Comparison of ENCODE assay signal across 19 cellular contexts in the genomic region with DNA sequence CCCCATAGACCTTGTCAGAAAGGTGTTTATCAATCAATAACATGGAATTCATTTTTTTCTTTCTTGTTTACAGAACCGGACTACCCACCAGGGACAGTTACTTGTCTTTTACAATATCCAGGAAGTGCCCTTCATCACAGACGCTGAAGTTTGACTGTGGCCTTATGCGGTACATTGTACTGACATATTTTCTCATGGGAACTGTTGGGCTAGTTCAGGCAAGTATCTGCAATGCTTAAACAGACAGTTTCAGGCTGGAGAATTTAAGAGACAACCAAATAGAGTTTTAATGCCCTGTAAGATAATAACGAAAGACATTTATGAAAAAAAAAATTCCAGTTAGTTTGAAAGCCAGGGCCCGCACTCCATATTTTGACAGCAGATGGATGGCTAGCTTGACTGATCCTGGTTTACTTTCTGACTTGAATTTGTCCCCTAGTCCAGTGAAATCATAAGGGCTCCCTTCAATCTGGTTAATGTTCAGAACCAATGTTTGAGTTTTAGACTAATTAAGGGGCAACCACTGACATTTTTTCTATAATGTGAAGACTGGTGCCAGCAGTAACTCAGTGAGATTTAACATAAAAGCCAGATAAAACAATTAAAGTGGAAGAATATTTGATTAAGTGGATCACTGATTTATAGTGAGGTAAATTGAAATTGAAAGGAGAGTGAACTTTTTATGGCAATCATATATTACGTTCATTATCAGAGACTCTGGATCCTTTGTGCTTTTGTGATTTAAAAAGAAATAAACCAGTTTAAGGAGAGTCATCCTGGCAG.
"Had no signal": no experiment of that assay in that cellular context is flagged by ENCODE, and none has a peak within 500 bp of the region (broad histone marks: within the 10 kb centered on the region; RNA-seq: fewer than 3 reads in every experiment).

No MANE protein-coding gene starts in this region.

- H3K4me3 Mint-ChIP-seq: central memory CD8-positive, alpha-beta T cell; naive thymus-derived CD4-positive, alpha-beta T cell had no signal

- H3K4me1 ChIP-seq: esophagus muscularis mucosa, gastroesophageal sphincter, left ventricle myocardium inferior, lower lobe of right lung, right atrium auricular region, sigmoid colon, tibial artery had no signal

- H3K27ac Mint-ChIP-seq: naive thymus-derived CD4-positive, alpha-beta T cell had no signal

- DNase-seq: cortex of kidney; dorsolateral prefrontal cortex; effector CD8-positive, alpha-beta T cell; glutamatergic neuron; islet precursor cell; left ventricle myocardium inferior; lower lobe of right lung; mesenchymal stem cell; naive thymus-derived CD4-positive, alpha-beta T cell; sigmoid colon; small intestine; stimulated activated CD4-positive, alpha-beta T cell treated with anti-CD3 and anti-CD28 coated beads, Interleukin-2, amount 100 ng/mL, for 48 hours; stimulated activated naive CD4-positive, alpha-beta T cell treated with Interleukin-2 at 50 U/mL for 16 hours; tibial artery had no signal

- ATAC-seq: gastroesophageal sphincter; lower lobe of right lung; naive thymus-derived CD4-positive, alpha-beta T cell had no signal

- H3K4me3 ChIP-seq: dorsolateral prefrontal cortex, esophagus muscularis mucosa, gastroesophageal sphincter, left ventricle myocardium inferior, lower lobe of right lung, right atrium auricular region, sigmoid colon, tibial artery had no signal

- H3K27me3 ChIP-seq: right atrium auricular region had no signal

- H3K9me3 Mint-ChIP-seq: central memory CD8-positive, alpha-beta T cell; naive thymus-derived CD4-positive, alpha-beta T cell had no signal

- H3K9me3 ChIP-seq: esophagus muscularis mucosa, gastroesophageal sphincter, left ventricle myocardium inferior, lower lobe of right lung, neutrophil, right atrium auricular region, sigmoid colon, tibial artery had no signal

- H3K27ac ChIP-seq: dorsolateral prefrontal cortex, esophagus muscularis mucosa, gastroesophageal sphincter, left ventricle myocardium inferior, lower lobe of right lung, neutrophil, right atrium auricular region, sigmoid colon, tibial artery had no signal

- FAIRE-seq: small intestine had no signal

- H3K4me1 Mint-ChIP-seq: central memory CD8-positive, alpha-beta T cell had no signal

- H3K36me3 ChIP-seq: esophagus muscularis mucosa, gastroesophageal sphincter, left ventricle myocardium inferior, lower lobe of right lung, neutrophil, right atrium auricular region, sigmoid colon, tibial artery had no signal
